In the genomic region with DNA sequence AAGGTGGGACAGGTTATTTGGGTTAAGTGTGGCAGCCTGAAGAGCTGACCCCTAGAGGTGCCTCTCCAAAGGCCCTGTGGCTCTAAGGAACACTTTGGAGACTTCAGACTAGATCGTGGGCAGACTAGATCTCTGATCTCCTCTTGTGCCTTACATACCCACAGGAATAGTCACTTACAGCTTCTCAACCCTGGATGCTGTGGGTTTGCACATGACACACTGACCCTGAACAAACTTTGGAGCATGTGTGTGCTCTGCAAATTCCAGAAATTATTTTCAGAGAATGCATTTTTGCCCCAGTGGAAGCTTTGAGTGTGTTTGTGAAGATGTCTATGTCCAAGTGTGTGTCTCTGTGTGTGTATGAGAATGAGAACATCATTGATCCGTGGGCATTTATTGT, we compare ENCODE assay signal across 18 cellular contexts.
DNase-seq lines count a peak whose midpoint lies in the region; ATAC-seq and TF ChIP-seq lines count a peak whose summit lies in the region.
"Had no signal": no experiment of that assay in that cellular context is flagged by ENCODE, and none has a peak within 500 bp of the region (broad histone marks: within the 10 kb centered on the region; RNA-seq: fewer than 3 reads in every experiment).

No MANE protein-coding gene starts in this region.

- no peak overlapping the region for H3K4me3 Mint-ChIP-seq in MCF 10A (ENCODE audit: unreplicated experiment)
- no peak overlapping the region for H3K4me3 Mint-ChIP-seq in naive thymus-derived CD4-positive, alpha-beta T cell

- no peak overlapping the region for H3K4ac ChIP-seq in mesenchymal stem cell (ENCODE audit: low read depth in 1 of 2, low read length in 2 of 2)

- dilution Hi-C loops in mammary epithelial cell (cut with HindIII; ENCODE audit: low sequenced_read_pairs), result no loop called here

- H3K27me3 ChIP-seq in mammary epithelial cell (ENCODE audit: insufficient read depth, low read length) (no peaks in the 10 kb centered on the region), brain microvascular endothelial cell (replicated peaks) (no peaks in the 10 kb centered on the region), mesenchymal stem cell (ENCODE audit: control insufficient read depth in 1 of 2, insufficient read depth in 1 of 2, low read length in 2 of 2) (peaks cover 0 to 3% of the 10 kb centered on the region in 2 experiments)
- no peaks in the 10 kb centered on the region for H3K27me3 ChIP-seq in naive thymus-derived CD4-positive, alpha-beta T cell (ENCODE audit: control insufficient read depth in 2 of 2, insufficient read depth in 2 of 2, low read length in 2 of 2)

- peaks cover 6% of the 10 kb centered on the region for H3K36me3 Mint-ChIP-seq in MCF 10A (ENCODE audit: insufficient read depth, unreplicated experiment)
- no peaks in the 10 kb centered on the region for H3K36me3 Mint-ChIP-seq in naive thymus-derived CD4-positive, alpha-beta T cell

- H2BK5ac ChIP-seq in mesenchymal stem cell (ENCODE audit: low read depth, low read length, poor library complexity, severe bottlenecking), result no peak overlapping the region

- no peak overlapping the region for H3K14ac ChIP-seq in mesenchymal stem cell (ENCODE audit: low read length in 2 of 2)

- H3K27me3 Mint-ChIP-seq in MCF 10A (ENCODE audit: insufficient read depth, unreplicated experiment), result no peaks in the 10 kb centered on the region
- peaks cover 4 to 11% (median 5%) of the 10 kb centered on the region in 5 donors for H3K27me3 Mint-ChIP-seq in naive thymus-derived CD4-positive, alpha-beta T cell

- no peak overlapping the region for H3K27ac ChIP-seq in mammary epithelial cell (ENCODE audit: insufficient read depth, low read depth, low read length)
- H3K27ac ChIP-seq in brain microvascular endothelial cell, result no peak overlapping the region
- no peak overlapping the region for H3K27ac ChIP-seq in mesenchymal stem cell (ENCODE audit: low read length, poor library complexity, severe bottlenecking)
- no peak overlapping the region for H3K27ac ChIP-seq in naive thymus-derived CD4-positive, alpha-beta T cell (ENCODE audit: low read depth, low read length)
- H3K27ac ChIP-seq: C4-2B had no signal

- no peak overlapping the region for H3K23ac ChIP-seq in mesenchymal stem cell (ENCODE audit: low read length in 2 of 2)

- no peak overlapping the region for H2BK120ac ChIP-seq in mesenchymal stem cell (ENCODE audit: low read depth, low read length)

- H3K9ac ChIP-seq in mammary epithelial cell (ENCODE audit: insufficient read depth, low read length), result no peak overlapping the region
- H3K9ac ChIP-seq in mesenchymal stem cell (ENCODE audit: low read length), result peak overlapping the region; percentile 7

- BruUV-seq in MCF 10A (replicated peaks; lab: Mats Ljungman, UMichigan), result no TSS peak
- no TSS peak for BruUV-seq in mammary epithelial cell (replicated peaks; lab: Mats Ljungman, UMichigan)

- H3K18ac ChIP-seq in mesenchymal stem cell (ENCODE audit: low read depth in 1 of 2, low read length in 2 of 2), result no peak overlapping the region

- no peak overlapping the region for H3K4me2 ChIP-seq in mammary epithelial cell (ENCODE audit: insufficient read depth, low read depth, low read length)
- H3K4me2 ChIP-seq in mesenchymal stem cell (ENCODE audit: low read length, poor library complexity, severe bottlenecking), result no peak overlapping the region

- no peaks in the 10 kb centered on the region for H3K79me2 ChIP-seq in mammary epithelial cell (ENCODE audit: insufficient read depth, low read length)

- POLR2A ChIA-PET in MCF 10A (lab: Yijun Ruan, JAX), result interaction anchor here (1.3 to 2.4 kb wide), 2 partner anchors 9 to 10 kb away, joined by 4 to 11 read pairs; no protein-coding TSS in a partner anchor
- POLR2A ChIA-PET in naive thymus-derived CD4-positive, alpha-beta T cell (lab: Charles Lee), result no interaction called here

- H3K9me3 ChIP-seq in mammary epithelial cell (replicated peaks; ENCODE audit: insufficient read depth, low read length), result no peaks in the 10 kb centered on the region
- no peaks in the 10 kb centered on the region for H3K9me3 ChIP-seq in mesenchymal stem cell (ENCODE audit: control insufficient read depth, low read length)
- no peaks in the 10 kb centered on the region for H3K9me3 ChIP-seq in naive thymus-derived CD4-positive, alpha-beta T cell (ENCODE audit: control insufficient read depth in 2 of 3, low read length in 3 of 3)

- H4K20me1 ChIP-seq in mammary epithelial cell (ENCODE audit: insufficient read depth, low read length), result no peaks in the 10 kb centered on the region

- in situ Hi-C loops in mammary epithelial cell (cut with MboI; ENCODE audit: low sequenced_read_pairs in 2 of 2), result no loop called here
- in situ Hi-C loops in brain microvascular endothelial cell (cut with HindIII; ENCODE audit: low pct_ligation_motif_present, low sequenced_read_pairs), result no loop called here

- H3K36me3 ChIP-seq in mammary epithelial cell (ENCODE audit: insufficient read depth, low read length), result no peaks in the 10 kb centered on the region
- H3K36me3 ChIP-seq in brain microvascular endothelial cell (replicated peaks), result no peaks in the 10 kb centered on the region
- H3K36me3 ChIP-seq in mesenchymal stem cell (ENCODE audit: control insufficient read depth in 1 of 2, insufficient read depth in 2 of 2, low read depth in 1 of 2, low read length in 2 of 2), result no peaks in the 10 kb centered on the region
- no peaks in the 10 kb centered on the region for H3K36me3 ChIP-seq in naive thymus-derived CD4-positive, alpha-beta T cell (ENCODE audit: control insufficient read depth in 2 of 3, insufficient read depth in 3 of 3, low read length in 3 of 3)

- peaks cover 17% of the 10 kb centered on the region for H3K4me1 Mint-ChIP-seq in MCF 10A (ENCODE audit: insufficient read depth, unreplicated experiment)
- peaks cover 0 to 6% (median 0%) of the 10 kb centered on the region in 7 donors for H3K4me1 Mint-ChIP-seq in naive thymus-derived CD4-positive, alpha-beta T cell

- H3K79me1 ChIP-seq in mesenchymal stem cell (replicated peaks; ENCODE audit: low read length, poor library complexity, severe bottlenecking), result no peaks in the 10 kb centered on the region

- H3K4me1 ChIP-seq in mammary epithelial cell (ENCODE audit: insufficient read depth, low read length) (no peaks in the 10 kb centered on the region), mesenchymal stem cell (ENCODE audit: control insufficient read depth, insufficient read depth, low read depth, low read length) (no peaks in the 10 kb centered on the region)
- H3K4me1 ChIP-seq in naive thymus-derived CD4-positive, alpha-beta T cell (ENCODE audit: control insufficient read depth in 2 of 2, insufficient read depth in 2 of 2, low read length in 2 of 2), result no peaks in the 10 kb centered on the region

- intact Hi-C loops in MCF 10A (cut with micrococcal nuclease) (no loop called here), mammary epithelial cell (cut with micrococcal nuclease) (no loop called here)
- intact Hi-C loops in naive thymus-derived CD4-positive, alpha-beta T cell (cut with micrococcal nuclease), result no loop called here

- H3K4me3 ChIP-seq in mammary epithelial cell (replicated peaks in 1 of 3; ENCODE audit: insufficient read depth in 1 of 3, low read depth in 2 of 3, low read length in 3 of 3) (no peak overlapping the region), brain microvascular endothelial cell (ENCODE audit: low read depth, low read length) (no peak overlapping the region), mesenchymal stem cell (ENCODE audit: insufficient read depth in 1 of 2, low read depth in 1 of 2, low read length in 2 of 2) (no peak overlapping the region)
- H3K4me3 ChIP-seq in naive thymus-derived CD4-positive, alpha-beta T cell (ENCODE audit: low read length), result no peak overlapping the region

- CTCF ChIA-PET in MCF 10A (lab: Yijun Ruan, JAX) (interaction anchor here (0.8 to 1.0 kb wide), 3 partner anchors 8 to 578 kb away, joined by 3 to 4 read pairs (median 4); no protein-coding TSS in a partner anchor), mammary epithelial cell (lab: Charles Lee; ENCODE audit: low non-redundant PET) (no interaction called here)
- CTCF ChIA-PET in naive thymus-derived CD4-positive, alpha-beta T cell (lab: Charles Lee), result no interaction called here

- H2AK5ac ChIP-seq in mesenchymal stem cell (ENCODE audit: low read length, severe bottlenecking), result no peak overlapping the region

- TF ChIP-seq CTCF in MCF 10A (IDR thresholded peaks at IDR 0.05; ENCODE audit: unreplicated experiment) (no peak), mammary epithelial cell (conservative IDR thresholded peaks at IDR 0.05 in 1 of 2, IDR thresholded peaks at IDR 0.05 in 1 of 2; ENCODE audit: extremely low read depth in 1 of 2, insufficient read depth in 1 of 2, low read depth in 1 of 2, low read length in 2 of 2) (no peak), brain microvascular endothelial cell (IDR thresholded peaks at IDR 0.05; ENCODE audit: low read depth, low read length, missing control alignments) (no peak)

- no peak overlapping the region for H2AFZ ChIP-seq in mammary epithelial cell (ENCODE audit: low read depth, low read length)
- no peak overlapping the region for H2AFZ ChIP-seq in mesenchymal stem cell (ENCODE audit: low read depth, low read length)

- H4K8ac ChIP-seq in mesenchymal stem cell (ENCODE audit: low read length), result no peak overlapping the region

- 65% methylated on average over 2 of the region's 2 CpGs for WGBS in mammary epithelial cell (ENCODE audit: low coverage, missing lambda C conversion rate)
- 58% methylated on average over 2 of the region's 2 CpGs for WGBS in mesenchymal stem cell

- no peak for ATAC-seq in naive thymus-derived CD4-positive, alpha-beta T cell
- ATAC-seq: HCT116 had no signal

- no peak for DNase-seq in MCF 10A (ENCODE audit: unreplicated experiment)
- no peak for DNase-seq in mammary epithelial cell
- DNase-seq in brain microvascular endothelial cell, result peak; percentile 19
- peak; percentile 26 for DNase-seq in mesenchymal stem cell
- DNase-seq in naive thymus-derived CD4-positive, alpha-beta T cell, result no peak
- no peak for DNase-seq in NCI-H1048 (lab: John Stamatoyannopoulos, UW)
- no peak for DNase-seq in HCEC 1CT
- DNase-seq in HuH-7 (ENCODE audit: low spot score), result no peak
- DNase-seq: 8988T, MV-4-11, NCI-H1417 treated with DMSO at 0.1 percent for 48 hours, NCI-H2029, NCI-H2171, NCI-H446 treated with DMSO at 0.1 percent for 48 hours, RPMI8226, SIG-M5 had no signal

- no peak overlapping the region for H2BK15ac ChIP-seq in mesenchymal stem cell (ENCODE audit: low read depth, poor library complexity, severe bottlenecking)

- no peak overlapping the region for H2BK12ac ChIP-seq in mesenchymal stem cell (ENCODE audit: low read length in 2 of 2)

- no peaks in the 10 kb centered on the region for H3K9me3 Mint-ChIP-seq in MCF 10A (ENCODE audit: unreplicated experiment)
- H3K9me3 Mint-ChIP-seq in naive thymus-derived CD4-positive, alpha-beta T cell, result peaks cover 0 to 2% (median 0%) of the 10 kb centered on the region in 11 donors

- no peak overlapping the region for H4K91ac ChIP-seq in mesenchymal stem cell (ENCODE audit: low read length)

- H3K27ac Mint-ChIP-seq in MCF 10A (ENCODE audit: low read depth, unreplicated experiment), result peak overlapping the region; percentile 49
- no peak overlapping the region for H3K27ac Mint-ChIP-seq in naive thymus-derived CD4-positive, alpha-beta T cell

Comparison
In these comparisons a context has a peak if more than half of its experiments do, and no peak if none do; other contexts are left out.
1. DNase-seq: peak in brain microvascular endothelial cell (single experiment) and mesenchymal stem cell (single experiment); none in MCF 10A (single experiment), mammary epithelial cell (single experiment), naive thymus-derived CD4-positive, alpha-beta T cell (0 of 9), NCI-H1048 (single experiment), HCEC 1CT (single experiment) and HuH-7 (single experiment).